Comparison of ENCODE assay signal across 31 cellular contexts in genomic region chr10:1348773-1349050, GRCh38.
"Had no signal": no experiment of that assay in that cellular context is flagged by ENCODE, and none has a peak within 500 bp of the region (broad histone marks: within the 10 kb centered on the region; RNA-seq: fewer than 3 reads in every experiment).

No MANE protein-coding gene starts in this region.

- H3K36me3 Mint-ChIP-seq: activated CD8-positive, alpha-beta memory T cell treated with anti-CD3 and anti-CD28 coated beads, Interleukin-2, amount 10 ng/mL, durations not matched to agents 7 days and 5 days; activated naive CD4-positive, alpha-beta T cell treated with anti-CD3 and anti-CD28 coated beads, Interleukin-2, amount 10 ng/mL, durations not matched to agents 7 days and 5 days; activated naive CD8-positive, alpha-beta T cell had no signal

- ATAC-seq: activated CD8-positive, alpha-beta memory T cell treated with anti-CD3 and anti-CD28 coated beads, Interleukin-2, amount 10 ng/mL, durations not matched to agents 7 days and 5 days; Right ventricle myocardium inferior had no signal

- H3K4me3 Mint-ChIP-seq: activated CD4-positive, alpha-beta memory T cell treated with anti-CD3 and anti-CD28 coated beads, Interleukin-2, amount 10 ng/mL, durations not matched to agents 7 days and 5 days; activated CD8-positive, alpha-beta memory T cell treated with anti-CD3 and anti-CD28 coated beads, Interleukin-2, amount 10 ng/mL, durations not matched to agents 7 days and 5 days; activated naive CD4-positive, alpha-beta T cell treated with anti-CD3 and anti-CD28 coated beads, Interleukin-2, amount 10 ng/mL, durations not matched to agents 7 days and 5 days; activated naive CD8-positive, alpha-beta T cell; activated naive CD8-positive, alpha-beta T cell treated with anti-CD3 and anti-CD28 coated beads, Interleukin-2, amount 50 U/mL, for 24 hours; central memory CD8-positive, alpha-beta T cell had no signal

- H3K9me3 Mint-ChIP-seq: activated CD4-positive, alpha-beta memory T cell treated with anti-CD3 and anti-CD28 coated beads, Interleukin-2, amount 10 ng/mL, durations not matched to agents 7 days and 5 days; activated naive CD4-positive, alpha-beta T cell treated with anti-CD3 and anti-CD28 coated beads, Interleukin-2, amount 10 ng/mL, durations not matched to agents 7 days and 5 days; activated naive CD8-positive, alpha-beta T cell treated with anti-CD3 and anti-CD28 coated beads, Interleukin-2, amount 50 U/mL, for 24 hours; central memory CD8-positive, alpha-beta T cell had no signal

- H3K4me3 ChIP-seq: PC-9 had no signal

- H3K27ac ChIP-seq: brain microvascular endothelial cell, PC-9, RWPE1, WERI-Rb-1 had no signal

- DNase-seq: activated CD4-positive, alpha-beta memory T cell treated with anti-CD3 and anti-CD28 coated beads, Interleukin-2, amount 10 ng/mL, durations not matched to agents 7 days and 5 days; activated CD4-positive, alpha-beta T cell treated with anti-CD3 and anti-CD28 coated beads for 1 hour; activated CD4-positive, alpha-beta T cell treated with anti-CD3 and anti-CD28 coated beads for 48 hours; activated CD4-positive, CD25-positive, alpha-beta regulatory T cell; activated CD8-positive, alpha-beta memory T cell treated with anti-CD3 and anti-CD28 coated beads for 24 hours; activated CD8-positive, alpha-beta memory T cell treated with anti-CD3 and anti-CD28 coated beads, Interleukin-2, amount 10 ng/mL, durations not matched to agents 7 days and 5 days; activated CD8-positive, alpha-beta memory T cell treated with anti-CD3 and anti-CD28 coated beads, Interleukin-2, amount 50 U/mL, for 48 hours; activated effector memory CD4-positive, alpha-beta T cell treated with Interleukin-2 at 50 U/mL for 16 hours; activated naive CD4-positive, alpha-beta T cell treated with anti-CD3 and anti-CD28 coated beads, Interleukin-2, amount 10 ng/mL, durations not matched to agents 7 days and 5 days; activated naive CD8-positive, alpha-beta T cell treated with anti-CD3 and anti-CD28 coated beads, Interleukin-2, amount 50 U/mL, for 24 hours; activated T-cell treated with anti-CD3 and anti-CD28 coated beads, Interleukin-2, amount 50 U/mL, for 48 hours; anterior cingulate cortex; brain microvascular endothelial cell; MM.1S; MV-4-11; NCI-H1092; NCI-H1436 treated with DMSO at 0.1 percent for 48 hours; NCI-H1694 treated with DMSO at 0.1 percent for 48 hours; NCI-H2029; NCI-H345; NCI-H526; NCI-H748 treated with DMSO at 0.1 percent for 48 hours; PC-9; SW 1271; T-helper 1 cell; T1000; WERI-Rb-1 had no signal

- H3K36me3 ChIP-seq: brain microvascular endothelial cell, WERI-Rb-1 had no signal

- H3K27me3 Mint-ChIP-seq: activated CD8-positive, alpha-beta memory T cell treated with anti-CD3 and anti-CD28 coated beads, Interleukin-2, amount 10 ng/mL, durations not matched to agents 7 days and 5 days had no signal

- H3K4me1 Mint-ChIP-seq: activated CD4-positive, alpha-beta memory T cell treated with anti-CD3 and anti-CD28 coated beads, Interleukin-2, amount 10 ng/mL, durations not matched to agents 7 days and 5 days; activated naive CD4-positive, alpha-beta T cell treated with anti-CD3 and anti-CD28 coated beads, Interleukin-2, amount 10 ng/mL, durations not matched to agents 7 days and 5 days; activated naive CD8-positive, alpha-beta T cell treated with anti-CD3 and anti-CD28 coated beads, Interleukin-2, amount 50 U/mL, for 24 hours had no signal

- H3K27me3 ChIP-seq: brain microvascular endothelial cell had no signal

- H3K27ac Mint-ChIP-seq: activated CD4-positive, alpha-beta memory T cell treated with anti-CD3 and anti-CD28 coated beads, Interleukin-2, amount 10 ng/mL, durations not matched to agents 7 days and 5 days; activated CD8-positive, alpha-beta memory T cell treated with anti-CD3 and anti-CD28 coated beads, Interleukin-2, amount 10 ng/mL, durations not matched to agents 7 days and 5 days; activated naive CD4-positive, alpha-beta T cell treated with anti-CD3 and anti-CD28 coated beads, Interleukin-2, amount 10 ng/mL, durations not matched to agents 7 days and 5 days; activated naive CD8-positive, alpha-beta T cell; activated naive CD8-positive, alpha-beta T cell treated with anti-CD3 and anti-CD28 coated beads, Interleukin-2, amount 50 U/mL, for 24 hours had no signal

- H3K4me2 ChIP-seq: PC-9 had no signal
